9 cellular contexts compared by ENCODE assay signal in the genomic region with DNA sequence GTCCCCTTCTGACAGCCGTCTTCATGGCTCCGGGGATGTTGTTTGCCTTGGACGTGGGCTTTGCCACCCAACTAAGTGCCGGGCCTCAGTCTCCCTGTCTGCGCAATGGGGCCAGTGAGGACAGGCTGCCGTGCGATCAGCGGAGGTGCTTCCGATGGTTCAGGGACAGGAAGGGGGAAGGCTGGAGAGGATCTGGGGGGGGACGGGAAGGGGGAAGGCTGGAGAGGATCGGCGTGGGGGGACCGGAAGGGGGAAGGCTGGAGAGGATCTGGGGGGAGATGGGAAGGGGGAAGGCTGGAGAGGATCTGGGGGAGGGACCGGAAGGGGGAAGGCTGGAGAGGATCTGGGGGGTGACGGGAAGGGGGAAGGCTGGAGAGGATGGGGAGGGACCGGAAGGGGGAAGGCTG. TPM values are rescaled to one million over a fixed set of nuclear protein-coding genes. Genes with fewer than 3 reads are reported as not detected.
DNase-seq lines count a peak whose midpoint lies in the region; ATAC-seq and TF ChIP-seq lines count a peak whose summit lies in the region.
"Had no signal": no experiment of that assay in that cellular context is flagged by ENCODE, and none has a peak within 500 bp of the region (broad histone marks: within the 10 kb centered on the region; RNA-seq: fewer than 3 reads in every experiment).

No MANE protein-coding gene starts in this region.

- H3K27ac ChIP-seq in PC-3 (ENCODE audit: low read length) (peak overlapping the region; percentile 29; the same call in 1 of the 2 replicates), esophagus (ENCODE audit: low read depth in 2 of 2, low read length in 1 of 2) (peak overlapping the region; percentile 8 to 11)

- intact Hi-C loops in PC-3 (cut with micrococcal nuclease) = loop anchor here (5.0 kb wide), 2 partner anchors 96 to 1069 kb away; a partner anchor contains a TSS

- H4K20me1 ChIP-seq in PC-3 (ENCODE audit: low read length) = no peaks in the 10 kb centered on the region

- ATAC-seq in PC-3 (no peak), GM18868 (IDR thresholded peaks at IDR 0.05; ENCODE audit: unreplicated experiment) (no peak), GM18873 (IDR thresholded peaks at IDR 0.05; ENCODE audit: low FRiP score, unreplicated experiment) (no peak), GM19397 (IDR thresholded peaks at IDR 0.05; ENCODE audit: unreplicated experiment) (no peak)

- H3K4me2 ChIP-seq in PC-3 (ENCODE audit: low read length) (peak overlapping the region; percentile 94), skeletal muscle satellite cell (ENCODE audit: low read length) (peak overlapping the region; percentile 97)

- no peaks in the 10 kb centered on the region; the same call in 1 of the 2 replicates for H3K79me2 ChIP-seq in PC-3 (ENCODE audit: low read length)

- peak overlapping the region; percentile 85 for H3K4me3 ChIP-seq in PC-3 (ENCODE audit: low read length)
- peak overlapping the region; percentile 29 to 53 for H3K4me3 ChIP-seq in esophagus (ENCODE audit: low read depth in 1 of 2, low read length in 2 of 2)
- peak overlapping the region; percentile 81 for H3K4me3 ChIP-seq in skeletal muscle satellite cell (ENCODE audit: low read length)

- DNase-seq in GM03348 (ENCODE audit: low spot score) (peak; percentile 93), PC-3 (peak; percentile 44), germinal center (ENCODE audit: low spot score) (no peak)
- DNase-seq: activated CD4-positive, CD25-positive, alpha-beta regulatory T cell had no signal

- no TSS peak for BruUV-seq in PC-3 (replicated peaks; lab: Mats Ljungman, UMichigan)

- H3F3A ChIP-seq in PC-3 (ENCODE audit: low read length, unreplicated experiment) = no peaks in the 10 kb centered on the region

- H3K27me3 ChIP-seq in PC-3 (ENCODE audit: low read length) (no peaks in the 10 kb centered on the region), esophagus (ENCODE audit: control insufficient read depth in 1 of 2, insufficient read depth in 2 of 2, low read length in 2 of 2) (peaks cover 0 to 3% of the 10 kb centered on the region in 2 donors), skeletal muscle satellite cell (ENCODE audit: control insufficient read depth, insufficient read depth, low read length) (no peaks in the 10 kb centered on the region)

- H3K9me2 ChIP-seq in PC-3 (replicated peaks; ENCODE audit: low read length) = no peaks in the 10 kb centered on the region

- 28 to 36% methylated on average over 16 of the region's 16 CpGs for WGBS in esophagus, 2 donors

- CTCF ChIA-PET in PC-3 (lab: Charles Lee) = no interaction called here

- peak overlapping the region; percentile 91; the same call in 1 of the 2 replicates for H2AFZ ChIP-seq in PC-3 (ENCODE audit: low read length)

- POLR2A ChIA-PET in PC-3 (lab: Charles Lee; ENCODE audit: unreplicated experiment) = no interaction called here

- H3K9me3 ChIP-seq in PC-3 (ENCODE audit: low read length) (no peaks in the 10 kb centered on the region), esophagus (ENCODE audit: control insufficient read depth in 2 of 2, insufficient read depth in 1 of 2, low read depth in 1 of 2, low read length in 1 of 2) (no peaks in the 10 kb centered on the region), skeletal muscle satellite cell (replicated peaks; ENCODE audit: low read length) (no peaks in the 10 kb centered on the region)

- peaks cover 25% of the 10 kb centered on the region for H3K4me1 ChIP-seq in PC-3 (ENCODE audit: insufficient read depth, low read length)
- H3K4me1 ChIP-seq in esophagus (ENCODE audit: control insufficient read depth in 2 of 2, insufficient read depth in 2 of 2, low read length in 1 of 2) = peaks cover 6 to 20% of the 10 kb centered on the region in 2 donors
- peaks cover 19% of the 10 kb centered on the region for H3K4me1 ChIP-seq in skeletal muscle satellite cell (ENCODE audit: control insufficient read depth, insufficient read depth, low read length)

- no peaks in the 10 kb centered on the region for H3K36me3 ChIP-seq in PC-3 (ENCODE audit: low read depth, low read length)
- H3K36me3 ChIP-seq in esophagus (ENCODE audit: control insufficient read depth in 2 of 2, insufficient read depth in 2 of 2, low read length in 1 of 2) = no peaks in the 10 kb centered on the region
- no peaks in the 10 kb centered on the region for H3K36me3 ChIP-seq in skeletal muscle satellite cell (ENCODE audit: insufficient read depth, low read length)

- TF ChIP-seq CTCF in PC-3 (conservative IDR thresholded peaks at IDR 0.05; ENCODE audit: low read depth, low read length) = no peak

- no peak overlapping the region for H3K9ac ChIP-seq in PC-3 (ENCODE audit: low read length)
- H3K9ac ChIP-seq in skeletal muscle satellite cell (ENCODE audit: low read depth, low read length) = peak overlapping the region; percentile 78

RNA-seq across cellular contexts. Expression of a gene that starts 3.4 kb away (rescaled TPM):
- total RNA-seq in PC-3 (2014; rRNA removed) = 30.2 and 31.8 TPM in 2 replicates
- 1 to 10 TPM; 1.8 to 2.0 TPM for polyA plus RNA-seq in esophagus
- 13.3 and 18.8 TPM in 2 replicates for total RNA-seq in skeletal muscle satellite cell (2012; rRNA removed)
